17 cellular contexts compared by ENCODE assay signal in the genomic region with DNA sequence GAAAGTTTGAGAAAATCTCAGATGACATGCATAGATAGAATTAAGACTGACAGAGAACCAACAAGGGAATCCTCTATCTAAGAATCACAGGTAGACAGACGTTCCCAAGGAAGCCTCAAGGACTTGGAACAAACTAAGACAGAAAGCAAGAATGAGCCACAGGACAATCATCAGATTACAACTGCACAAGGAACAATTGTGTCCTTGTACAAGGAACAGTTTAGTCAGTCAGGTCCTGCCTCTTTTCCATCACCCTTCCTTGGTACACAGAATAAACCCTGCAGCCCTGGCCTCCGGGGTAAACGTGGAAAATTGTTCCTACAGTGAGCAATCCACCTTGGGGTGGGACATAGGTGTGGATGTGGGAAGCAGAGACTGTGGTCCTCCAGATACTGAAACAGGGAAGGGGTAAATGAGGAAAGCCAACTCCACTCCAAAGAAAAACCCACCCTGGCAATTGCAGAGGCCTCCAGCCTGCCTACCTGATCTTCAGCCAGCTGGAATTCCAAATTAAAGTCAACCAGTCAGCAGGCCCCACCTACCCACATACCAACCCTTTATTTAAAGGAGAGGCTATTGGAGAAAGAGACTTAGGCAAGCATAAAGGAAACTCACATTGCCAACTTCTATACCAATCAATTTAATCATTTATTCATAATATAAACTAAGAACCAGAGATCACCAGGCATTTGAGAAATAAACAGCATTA.
DNase-seq lines count a peak whose midpoint lies in the region; ATAC-seq and TF ChIP-seq lines count a peak whose summit lies in the region.
"Had no signal": no experiment of that assay in that cellular context is flagged by ENCODE, and none has a peak within 500 bp of the region (broad histone marks: within the 10 kb centered on the region; RNA-seq: fewer than 3 reads in every experiment).

No MANE protein-coding gene starts in this region.

- CTCF ChIA-PET in A673 (lab: Charles Lee), result no interaction called here

- in situ Hi-C loops in SK-MEL-5 (cut with HindIII; ENCODE audit: low pct_unique_long_range_greater_than_20kb, low sequenced_read_pairs), result no loop called here

- no peak for ATAC-seq in GM18858 (IDR thresholded peaks at IDR 0.05; ENCODE audit: unreplicated experiment)
- no peak for ATAC-seq in stimulated activated naive CD8-positive, alpha-beta T cell treated with anti-CD3 and anti-CD28 coated beads, Interleukin-15, Interleukin-2, amounts not matched to agents 100 U/mL and 50 U/mL, for 24 hours
- ATAC-seq: A549 had no signal

- H3K36me3 ChIP-seq in H7 (replicated peaks; ENCODE audit: control insufficient read depth, insufficient read depth, low read length) (no peaks in the 10 kb centered on the region), A673 (ENCODE audit: insufficient read depth, low read length, poor library complexity, severe bottlenecking) (no peaks in the 10 kb centered on the region)

- H3K27me3 ChIP-seq in H7 (ENCODE audit: control insufficient read depth, insufficient read depth, low read length), result no peaks in the 10 kb centered on the region
- no peaks in the 10 kb centered on the region for H3K27me3 ChIP-seq in A673 (replicated peaks; ENCODE audit: insufficient read depth, low read depth, low read length, poor library complexity)

- H3K4me3 ChIP-seq in H7 (ENCODE audit: insufficient read depth, low read depth, low read length) (no peak overlapping the region), A673 (ENCODE audit: low read depth, low read length, poor library complexity, severe bottlenecking) (no peak overlapping the region)
- H3K4me3 ChIP-seq: A549 had no signal

- intact Hi-C loops in A673 (cut with micrococcal nuclease; ENCODE audit: unreplicated experiment), result no loop called here

- H3K27ac ChIP-seq in epithelial cell of prostate, result peak overlapping the region; percentile 21
- no peak overlapping the region for H3K27ac ChIP-seq in A673 (ENCODE audit: low read depth, low read length, poor library complexity, severe bottlenecking)
- H3K27ac ChIP-seq: A549 had no signal

- no peak for TF ChIP-seq CTCF in A673 (conservative IDR thresholded peaks at IDR 0.05; ENCODE audit: low read depth, low read length)

- no peaks in the 10 kb centered on the region for H3K9me3 ChIP-seq in A673 (ENCODE audit: low read depth, low read length, poor library complexity, severe bottlenecking)
- H3K9me3 ChIP-seq: A549 had no signal

- peak; percentile 43 for DNase-seq in H7
- DNase-seq in SK-MEL-5 (ENCODE audit: low read depth, low spot score), result peak; percentile 64
- no peak for DNase-seq in epithelial cell of prostate (ENCODE audit: low read depth, low spot score)
- DNase-seq in islet precursor cell, result peak; percentile 70
- no peak for DNase-seq in A673 (ENCODE audit: low spot score)
- DNase-seq in 8988T, result no peak
- no peak for DNase-seq in stimulated activated naive CD8-positive, alpha-beta T cell treated with anti-CD3 and anti-CD28 coated beads, Interleukin-15, Interleukin-2, amounts not matched to agents 100 U/mL and 50 U/mL, for 24 hours
- DNase-seq: C1 segment of cervical spinal cord, DND-41, GF-D8, GOT3, NCI-H187 treated with DMSO at 0.1 percent for 48 hours, NCI-H69, RPMI8226, SK-N-SH had no signal

- no TSS peak for BruUV-seq in A673 (replicated peaks; lab: Mats Ljungman, UMichigan)

- POLR2A ChIA-PET in A673 (lab: Charles Lee; ENCODE audit: low non-redundant PET), result no interaction called here

- H3K4me1 ChIP-seq in A673 (ENCODE audit: insufficient read depth, low read length, poor library complexity, severe bottlenecking), result no peaks in the 10 kb centered on the region
- H3K4me1 ChIP-seq: A549 had no signal

Comparison
In these comparisons a context has a peak if more than half of its experiments do, and no peak if none do; other contexts are left out.
1. DNase-seq: peak in H7 (single experiment), SK-MEL-5 (single experiment) and islet precursor cell (single experiment); none in epithelial cell of prostate (single experiment), A673 (single experiment), 8988T (single experiment) and stimulated activated naive CD8-positive, alpha-beta T cell treated with anti-CD3 and anti-CD28 coated beads, Interleukin-15, Interleukin-2, amounts not matched to agents 100 U/mL and 50 U/mL, for 24 hours (single experiment).